In the genomic region with DNA sequence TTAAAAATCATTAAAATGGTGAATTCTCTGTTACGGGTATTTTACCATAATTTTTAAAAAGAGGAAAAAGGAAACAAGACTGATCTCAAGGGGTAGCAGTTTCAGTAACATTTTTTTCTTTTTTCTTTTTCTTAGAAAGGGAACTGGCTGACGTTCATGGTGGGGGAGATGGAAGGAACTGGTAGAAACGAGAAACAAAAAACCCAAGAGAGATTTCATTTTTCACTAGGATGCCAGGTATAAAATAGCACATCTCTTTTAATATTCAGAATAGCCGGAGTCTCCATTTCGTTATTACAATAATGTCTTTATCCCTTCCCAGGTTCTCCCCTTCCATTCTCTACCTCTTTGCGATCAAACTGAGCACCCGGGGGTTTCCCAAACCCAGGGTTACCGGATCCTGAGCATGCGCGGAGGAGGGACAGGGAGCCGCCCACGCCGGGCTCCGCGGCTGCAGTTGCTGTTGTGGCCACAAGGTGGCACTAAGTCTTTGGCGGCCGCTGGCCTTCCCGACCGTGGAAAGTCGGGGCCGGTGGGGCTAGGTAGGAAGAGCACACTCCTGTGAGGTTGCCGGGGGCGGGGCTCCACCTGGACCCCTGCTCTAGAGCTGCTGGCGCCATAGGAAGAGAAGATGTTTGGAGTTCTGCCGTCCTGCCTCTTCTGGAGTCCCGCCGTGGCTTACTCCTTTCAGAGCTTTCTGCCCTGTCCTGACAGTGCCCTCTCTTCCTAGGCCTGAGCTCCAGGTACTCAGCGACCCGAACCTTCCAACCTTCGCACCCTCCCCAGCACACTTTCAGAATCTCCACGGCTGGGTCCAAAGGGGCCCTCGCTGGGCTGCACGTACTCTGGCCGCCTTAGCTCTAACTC, we compare ENCODE assay signal across 8 cellular contexts.
DNase-seq lines count a peak whose midpoint lies in the region; TF ChIP-seq lines count a peak whose summit lies in the region.

No MANE protein-coding gene starts in this region.

- peak overlapping the region; percentile 76 for H3K4me3 Mint-ChIP-seq in T-helper 2 cell treated with Interferon-gamma antibody and Interleukin-4, amounts not matched to agents 5 μg/mL and 100 μg/mL, for 36 hours

- no peaks in the 10 kb centered on the region for H3K4me1 ChIP-seq in ascending aorta

- peak overlapping the region; percentile 46 for H3K27ac Mint-ChIP-seq in T-helper 2 cell treated with Interferon-gamma antibody and Interleukin-4, amounts not matched to agents 5 μg/mL and 100 μg/mL, for 36 hours

- H3K27ac ChIP-seq in ascending aorta, result no peak overlapping the region

- H3K4me3 ChIP-seq in H7 (ENCODE audit: insufficient read depth, low read depth, low read length) (peak overlapping the region; percentile 25), ascending aorta (peak overlapping the region; percentile 40 to 56)

- no peaks in the 10 kb centered on the region for H3K36me3 Mint-ChIP-seq in T-helper 2 cell treated with Interferon-gamma antibody and Interleukin-4, amounts not matched to agents 5 μg/mL and 100 μg/mL, for 36 hours (ENCODE audit: low read depth)

- H3K27me3 Mint-ChIP-seq in T-helper 2 cell treated with Interferon-gamma antibody and Interleukin-4, amounts not matched to agents 5 μg/mL and 100 μg/mL, for 36 hours (ENCODE audit: low read depth), result no peaks in the 10 kb centered on the region

- intact Hi-C loops in ascending aorta (cut with DNase I), result loop anchor here (1.0 to 10.0 kb wide), 3 partner anchors 36 to 317 kb away; no protein-coding TSS in a partner anchor

- H3K27me3 ChIP-seq in H7 (ENCODE audit: control insufficient read depth, insufficient read depth, low read length) (no peaks in the 10 kb centered on the region; the same call in 1 of the 2 replicates), ascending aorta (no peaks in the 10 kb centered on the region)

- peaks cover 9% of the 10 kb centered on the region for H3K4me1 Mint-ChIP-seq in T-helper 2 cell treated with Interferon-gamma antibody and Interleukin-4, amounts not matched to agents 5 μg/mL and 100 μg/mL, for 36 hours (ENCODE audit: low read depth)

- H3K36me3 ChIP-seq in H7 (replicated peaks; ENCODE audit: control insufficient read depth, insufficient read depth, low read length), result no peaks in the 10 kb centered on the region
- no peaks in the 10 kb centered on the region for H3K36me3 ChIP-seq in ascending aorta

- H3K9me3 ChIP-seq in ascending aorta, result no peaks in the 10 kb centered on the region

- TF ChIP-seq CTCF in LNCAP (IDR thresholded peaks at IDR 0.05) (peak; percentile 96), ascending aorta (IDR thresholded peaks at IDR 0.05) (peak; percentile 73 to 98 (median 98))

- H3K9me3 Mint-ChIP-seq in T-helper 2 cell treated with Interferon-gamma antibody and Interleukin-4, amounts not matched to agents 5 μg/mL and 100 μg/mL, for 36 hours, result no peaks in the 10 kb centered on the region

- peak; percentile 19 for DNase-seq in GM04504 (ENCODE audit: low read depth)
- DNase-seq in H7, result peak; percentile 94
- DNase-seq in T-helper 2 cell treated with Interferon-gamma antibody and Interleukin-4, amounts not matched to agents 5 μg/mL and 100 μg/mL, for 36 hours (ENCODE audit: low spot score), result peak; percentile 85
- DNase-seq in ascending aorta (ENCODE audit: low spot score in 2 of 2), result peak in 1 of 2 donors; percentile 79
- peak; percentile 55 to 67 for DNase-seq in hippocampal formation (lab: John Stamatoyannopoulos, UW)
- peak; percentile 91 for DNase-seq in retina
- DNase-seq in NCI-H524 (lab: John Stamatoyannopoulos, UW), result no peak

Comparison
In these comparisons a context has a peak if more than half of its experiments do, and no peak if none do; other contexts are left out.
1. DNase-seq: peak in GM04504 (single experiment), H7 (single experiment), T-helper 2 cell treated with Interferon-gamma antibody and Interleukin-4, amounts not matched to agents 5 μg/mL and 100 μg/mL, for 36 hours (single experiment), hippocampal formation (2 of 2) and retina (single experiment); none in NCI-H524 (0 of 2).